1 cellular context compared by ENCODE assay signal in the genomic region with DNA sequence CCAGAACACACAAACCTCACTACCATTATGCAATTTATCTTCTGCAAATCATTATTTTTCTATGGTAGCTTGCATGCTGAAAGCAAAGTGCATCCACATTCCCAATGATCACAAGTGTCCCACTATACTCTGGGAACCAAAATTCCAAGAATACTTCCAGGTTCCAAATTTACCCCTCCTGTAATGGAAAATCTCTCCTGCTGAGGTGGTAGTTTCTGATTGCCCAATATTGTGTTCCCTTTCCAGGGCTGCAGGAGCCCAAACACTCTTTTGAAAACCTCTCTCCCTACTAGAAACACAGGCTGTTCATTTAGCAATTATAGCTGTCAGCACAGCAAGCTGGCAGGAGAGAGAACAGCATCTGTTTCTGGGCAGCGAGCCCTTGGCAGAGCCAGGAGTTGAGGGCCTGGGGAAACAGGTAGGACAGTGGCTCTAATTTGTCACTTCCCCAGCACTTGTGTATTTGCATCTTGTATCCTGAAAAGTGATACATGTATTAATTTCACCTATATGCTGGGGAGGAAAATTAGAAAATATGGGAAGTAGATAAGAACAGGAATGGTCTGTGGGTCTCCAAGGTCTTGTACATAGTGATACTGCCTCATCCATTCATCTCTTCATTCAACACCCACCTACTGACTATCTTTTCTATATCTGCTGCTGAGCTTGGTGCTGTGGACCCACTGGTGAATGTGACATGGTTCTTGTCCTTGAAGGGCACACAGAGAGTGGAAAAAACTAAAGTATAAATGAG.
TF ChIP-seq lines count a peak whose summit lies in the region.

No MANE protein-coding gene starts in this region.

TF ChIP-seq in H1, 55 proteins besides CTCF, POLR2A, EP300 and RAD21:
- TF ChIP-seq CEBPB (IDR thresholded peaks at IDR 0.05; ENCODE audit: low read depth, low read length) (peak; percentile 62), SIN3A (conservative IDR thresholded peaks at IDR 0.05 in 1 of 2, IDR thresholded peaks at IDR 0.05 in 1 of 2; ENCODE audit: low read depth in 1 of 2, low read length in 2 of 2) (no peak)
